Comparison of ENCODE assay signal across 8 cellular contexts in genomic region chr20:37095108-37095608, GRCh38. TPM values are rescaled to one million over a fixed set of nuclear protein-coding genes. Genes with fewer than 3 reads are reported as not detected.
A peak's percentile ranks its signal among the peaks of the same experiment; 100 is the strongest.
DNase-seq lines count a peak whose midpoint lies in the region; ATAC-seq, FAIRE-seq and TF ChIP-seq lines count a peak whose summit lies in the region.

No MANE protein-coding gene starts in this region.

- FAIRE-seq in GM18507 (lab: Jason Lieb, UNC): peak; percentile 35
- FAIRE-seq in bronchial epithelial cell (lab: Jason Lieb, UNC): no peak
- no peak for FAIRE-seq in HepG2 (lab: Jason Lieb, UNC)

- H3K27me3 ChIP-seq in ACC112 (ENCODE audit: insufficient read depth, low read length) (no peaks in the 10 kb centered on the region), bronchial epithelial cell (ENCODE audit: control insufficient read depth, insufficient read depth, low read length) (no peaks in the 10 kb centered on the region), HepG2 (ENCODE audit: control insufficient read depth in 1 of 2, insufficient read depth in 2 of 2, low read length in 2 of 2) (no peaks in the 10 kb centered on the region; a peak in 1 of 5 replicates)

- peak; percentile 19 for ATAC-seq in HG03432 (IDR thresholded peaks at IDR 0.05; ENCODE audit: unreplicated experiment)
- ATAC-seq in HepG2: peak; percentile 62
- ATAC-seq in stimulated activated naive B cell treated with anti-CD40 and anti-IgM and Interleukin-4, amounts not matched to agents 10 μg/mL and 1 μg/mL and 100 μg/mL, for 72 hours (replicated peaks): peak; percentile 42 to 47

- H3K4me3 ChIP-seq in ACC112 (ENCODE audit: low read depth, low read length) (peak overlapping the region; percentile 79), bronchial epithelial cell (ENCODE audit: low read depth, low read length) (peak overlapping the region; percentile 88), HepG2 (replicated peaks in 1 of 3; ENCODE audit: insufficient read depth in 1 of 3, low read depth in 2 of 3, low read length in 3 of 3) (peak overlapping the region; percentile 70 to 82 (median 71))

- peak overlapping the region; percentile 86 for H3K4me2 ChIP-seq in HepG2 (ENCODE audit: low read depth, low read length)

- TF ChIP-seq CTCF in bronchial epithelial cell (IDR thresholded peaks at IDR 0.05; ENCODE audit: insufficient read depth, low read length, severe bottlenecking) (no peak), HepG2 (CRISPR knock-in tag; IDR thresholded peaks at IDR 0.05) (no peak)

- H3K4me1 Mint-ChIP-seq in stimulated activated naive B cell treated with anti-CD40 and anti-IgM and Interleukin-4, amounts not matched to agents 10 μg/mL and 1 μg/mL and 100 μg/mL, for 72 hours: peaks cover 19 to 36% of the 10 kb centered on the region in 2 donors

- in situ Hi-C loops in HepG2 (cut with HindIII; ENCODE audit: extremely low pct_ligation_motif_present, low pct_unique_long_range_greater_than_20kb): no loop called here

- no peak for TF ChIP-seq RAD21 in HepG2 (CRISPR knock-in tag; IDR thresholded peaks at IDR 0.05)

- no peak for DNase-seq in GM18507 (ENCODE audit: extremely low spot score, insufficient read length, low read depth)
- DNase-seq in T-helper 1 cell: peak; percentile 22 to 78 (median 37)
- no peak for DNase-seq in bronchial epithelial cell (ENCODE audit: low read depth)
- DNase-seq in HepG2 (ENCODE audit: low spot score): peak; percentile 41
- no peak for DNase-seq in stimulated activated naive B cell treated with anti-CD40 and anti-IgM and Interleukin-4, amounts not matched to agents 10 μg/mL and 1 μg/mL and 100 μg/mL, for 72 hours
- no peak for DNase-seq in SK-N-DZ (ENCODE audit: low spot score)

- peaks cover 41% of the 10 kb centered on the region for H3K79me2 ChIP-seq in ACC112 (ENCODE audit: control insufficient read depth, insufficient read depth, low read length, unreplicated experiment)
- H3K79me2 ChIP-seq in HepG2 (ENCODE audit: insufficient read depth, low read length): peaks cover 21% of the 10 kb centered on the region

- H3K9ac ChIP-seq in HepG2 (ENCODE audit: insufficient read depth, low read depth, low read length): peak overlapping the region; percentile 75

- BruUV-seq in HepG2 (replicated peaks; lab: Mats Ljungman, UMichigan): no TSS peak

- intact Hi-C loops in HepG2 (cut with micrococcal nuclease; ENCODE audit: unreplicated experiment): loop anchor here (1.0 to 10.0 kb wide), 2 partner anchors 83 to 140 kb away; partner anchors contain the start of gene SAMHD1

- POLR2A ChIA-PET in HepG2 (lab: Yijun Ruan, JAX): interaction anchor here (0.6 to 1.8 kb wide), 4 partner anchors 22 to 490 kb away, joined by 3 to 27 read pairs (median 3); partner anchors contain the start of genes MROH8, RAB5IF and RPN2

- peak overlapping the region; percentile 99 for H3K4me3 Mint-ChIP-seq in stimulated activated naive B cell treated with anti-CD40 and anti-IgM and Interleukin-4, amounts not matched to agents 10 μg/mL and 1 μg/mL and 100 μg/mL, for 72 hours

- no peaks in the 10 kb centered on the region for H3K27me3 Mint-ChIP-seq in stimulated activated naive B cell treated with anti-CD40 and anti-IgM and Interleukin-4, amounts not matched to agents 10 μg/mL and 1 μg/mL and 100 μg/mL, for 72 hours

- H3K36me3 ChIP-seq in ACC112 (ENCODE audit: insufficient read depth, low read length): peaks cover 3% of the 10 kb centered on the region; the same call in 1 of the 2 replicates
- no peaks in the 10 kb centered on the region for H3K36me3 ChIP-seq in bronchial epithelial cell (ENCODE audit: control insufficient read depth, insufficient read depth, low read length)
- peaks cover 2 to 21% of the 10 kb centered on the region in 2 experiments; a peak in 4 of 5 replicates for H3K36me3 ChIP-seq in HepG2 (replicated peaks in 1 of 2; ENCODE audit: control insufficient read depth in 1 of 2, insufficient read depth in 2 of 2, low read length in 2 of 2)

- no peaks in the 10 kb centered on the region for H3K9me3 ChIP-seq in HepG2 (ENCODE audit: low read length)

- 14% methylated on average over 18 of the region's 19 CpGs for WGBS in HepG2 (ENCODE audit: low lambda C conversion rate)

- H3K27ac ChIP-seq in ACC112 (ENCODE audit: low read depth, low read length) (peak overlapping the region; percentile 81; the same call in 1 of the 2 replicates), HepG2 (ENCODE audit: extremely low read length, insufficient read depth, low read length) (peak overlapping the region; percentile 79)

- CTCF ChIA-PET in HepG2 (lab: Yijun Ruan, JAX; ENCODE audit: low intra/inter-chr PET ratio, low total read pairs): no interaction called here

- H3K9me3 Mint-ChIP-seq in stimulated activated naive B cell treated with anti-CD40 and anti-IgM and Interleukin-4, amounts not matched to agents 10 μg/mL and 1 μg/mL and 100 μg/mL, for 72 hours: no peaks in the 10 kb centered on the region

- H3K36me3 Mint-ChIP-seq in stimulated activated naive B cell treated with anti-CD40 and anti-IgM and Interleukin-4, amounts not matched to agents 10 μg/mL and 1 μg/mL and 100 μg/mL, for 72 hours: peaks cover 10 to 11% of the 10 kb centered on the region in 2 donors

- no peaks in the 10 kb centered on the region for H4K20me1 ChIP-seq in HepG2 (ENCODE audit: insufficient read depth, low read length)

- H3K4me1 ChIP-seq in ACC112 (ENCODE audit: control insufficient read depth, insufficient read depth, low read length, unreplicated experiment) (peaks cover 14% of the 10 kb centered on the region), HepG2 (ENCODE audit: insufficient read depth, low read length) (peaks cover 34% of the 10 kb centered on the region)

- no peak for TF ChIP-seq POLR2A in HepG2 (IDR thresholded peaks at IDR 0.05; ENCODE audit: insufficient read depth in 1 of 2, low read depth in 2 of 2, low read length in 2 of 2)

- H2AFZ ChIP-seq in ACC112 (ENCODE audit: low read length, unreplicated experiment) (peak overlapping the region; percentile 9), HepG2 (ENCODE audit: low read length) (peak overlapping the region; percentile 28)

- peak overlapping the region; percentile 96 for H3K27ac Mint-ChIP-seq in stimulated activated naive B cell treated with anti-CD40 and anti-IgM and Interleukin-4, amounts not matched to agents 10 μg/mL and 1 μg/mL and 100 μg/mL, for 72 hours

- no peak for TF ChIP-seq EP300 in HepG2 (IDR thresholded peaks at IDR 0.05; ENCODE audit: low read depth in 2 of 2, low read length in 2 of 2)
- no peak for TF ChIP-seq EP300 in HepG2 (CRISPR knock-in tag; IDR thresholded peaks at IDR 0.05; ENCODE audit: borderline replicate concordance)

TF ChIP-seq in HepG2, 621 proteins besides CTCF, POLR2A, EP300 and RAD21 (continues in another document):
- TF ChIP-seq ZSCAN22 (CRISPR knock-in tag; IDR thresholded peaks at IDR 0.05) (0 out of 2 replicates have a peak, but pooled peaks have one; percentile 5), ZNF598 (CRISPR knock-in tag; IDR thresholded peaks at IDR 0.05; ENCODE audit: borderline replicate concordance) (no peak; the same call in 1 of the 2 replicates), TRAFD1 (CRISPR knock-in tag; IDR thresholded peaks at IDR 0.05; ENCODE audit: borderline replicate concordance) (peak; percentile 67), HMGA1 (CRISPR knock-in tag; conservative IDR thresholded peaks at IDR 0.05) (no peak), EEA1 (CRISPR knock-in tag; IDR thresholded peaks at IDR 0.05; ENCODE audit: borderline replicate concordance) (peak; percentile 6; the same call in 1 of the 2 replicates), TEAD3 (CRISPR knock-in tag; optimal IDR thresholded peaks at IDR 0.05; ENCODE audit: borderline replicate concordance) (peak; percentile 21), AHR (CRISPR knock-in tag; IDR thresholded peaks at IDR 0.05) (no peak), KLF13 (CRISPR knock-in tag; IDR thresholded peaks at IDR 0.05) (peak; percentile 54; the same call in 1 of the 2 replicates)

RNA-seq across cellular contexts. Expression of gene RBL1, which starts 0.6 kb away (rescaled TPM):
- total RNA-seq in bronchial epithelial cell (2.7 and 3.2 TPM in 2 replicates), HepG2 (2016; rRNA removed; fragmentation: Illumina TruSeq; extraction: Trizol) (25.9 and 27.5 TPM in 2 replicates)
- 42.0 and 44.0 TPM in 2 replicates for total RNA-seq in HepG2 (2016; cell fraction: cytosol; rRNA removed; fragmentation: Illumina TruSeq; extraction: Trizol; ENCODE audit: low read depth)
- 24.2 and 27.7 TPM in 2 replicates for total RNA-seq in HepG2 (2016; cell fraction: insoluble cytoplasmic fraction; rRNA removed; fragmentation: Illumina TruSeq; extraction: Trizol)
- total RNA-seq in HepG2 (2016; cell fraction: membrane; rRNA removed; fragmentation: Illumina TruSeq; extraction: Trizol): 15.8 and 18.1 TPM in 2 replicates
- total RNA-seq in HepG2 (2016; cell fraction: nucleus; rRNA removed; fragmentation: Illumina TruSeq; extraction: Trizol): 32.1 and 40.4 TPM in 2 replicates
- 4.4 and 6.0 TPM in 2 replicates for polyA plus RNA-seq in HepG2 (2011; rRNA removed)
- polyA plus RNA-seq in HepG2 (2011; cell fraction: cytosol; rRNA removed): 2.9 and 3.4 TPM in 2 replicates
- 4.2 and 6.8 TPM in 2 replicates for polyA plus RNA-seq in HepG2 (2011; cell fraction: nucleus; rRNA removed)
- polyA plus RNA-seq in HepG2 (2012): 3.7 and 7.6 TPM in 2 replicates
- 0.89 TPM in 2 replicates for polyA plus RNA-seq in HepG2 (2016; cell fraction: cytosol; fragmentation: Illumina TruSeq; extraction: Trizol; ENCODE audit: low read depth)
- 14.5 and 15.0 TPM in 2 replicates for polyA plus RNA-seq in HepG2 (2016; cell fraction: insoluble cytoplasmic fraction; fragmentation: Illumina TruSeq; extraction: Trizol; ENCODE audit: low read depth)
- polyA plus RNA-seq in HepG2 (2016; cell fraction: membrane; fragmentation: Illumina TruSeq; extraction: Trizol; ENCODE audit: low read depth): 2.6 and 2.7 TPM in 2 replicates
- polyA plus RNA-seq in HepG2 (2016; cell fraction: nucleus; fragmentation: Illumina TruSeq; extraction: Trizol; ENCODE audit: insufficient read depth, low read depth): 18.1 and 20.7 TPM in 2 replicates
- 16.9 and 19.2 TPM in 2 replicates for polyA minus RNA-seq in HepG2 (2011; rRNA and poly(A)+ RNA removed; ENCODE audit: low replicate concordance)
- 10.9 and 13.3 TPM in 2 replicates for polyA minus RNA-seq in HepG2 (2011; cell fraction: cytosol; rRNA and poly(A)+ RNA removed)
- 27.9 and 29.1 TPM in 2 replicates for polyA minus RNA-seq in HepG2 (2011; cell fraction: nucleus; rRNA and poly(A)+ RNA removed)
- polyA plus RNA-seq in SK-N-DZ (2014; cell fraction: cytosol; rRNA removed): 19.3 and 22.5 TPM in 2 replicates
- polyA plus RNA-seq in SK-N-DZ (2014; cell fraction: nucleus; rRNA removed): 14.5 and 22.0 TPM in 2 replicates

Comparison
In these comparisons a context has a peak if more than half of its experiments do, and no peak if none do; other contexts are left out.
1. DNase-seq: peak in T-helper 1 cell (5 of 5) and HepG2 (single experiment); none in GM18507 (single experiment), bronchial epithelial cell (single experiment), stimulated activated naive B cell treated with anti-CD40 and anti-IgM and Interleukin-4, amounts not matched to agents 10 μg/mL and 1 μg/mL and 100 μg/mL, for 72 hours (single experiment) and SK-N-DZ (single experiment).
2. Peak in every context shown above with its lines, with median percentiles within 50 percentile points of each other: H3K4me3 ChIP-seq and ATAC-seq.